In the genomic region with DNA sequence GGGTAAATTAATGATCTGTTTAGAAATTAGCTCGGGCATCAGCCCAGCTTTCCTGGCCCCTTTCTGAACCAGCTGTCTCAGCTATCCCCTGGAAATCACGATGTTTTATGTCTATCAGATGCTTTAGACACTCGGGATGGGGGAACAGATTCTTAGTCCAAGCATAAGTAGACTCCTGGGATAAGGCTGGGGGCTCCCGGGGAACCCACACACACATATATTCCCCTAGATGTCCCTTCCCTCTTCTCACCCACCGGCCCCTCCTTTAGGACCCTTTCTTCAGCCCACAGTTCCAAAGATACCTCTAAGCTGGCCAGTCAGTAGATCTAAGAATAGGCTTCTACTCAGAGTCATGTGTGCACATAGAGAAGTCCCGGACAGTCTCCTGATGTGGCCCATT, we compare ENCODE assay signal across 20 cellular contexts.
"Had no signal": no experiment of that assay in that cellular context is flagged by ENCODE, and none has a peak within 500 bp of the region (broad histone marks: within the 10 kb centered on the region; RNA-seq: fewer than 3 reads in every experiment).

No MANE protein-coding gene starts in this region.

- H3K9me3 ChIP-seq: MG63, SK-N-SH had no signal

- H3K36me3 ChIP-seq: MG63 had no signal

- ATAC-seq: K562 had no signal

- DNase-seq: MG63, NCI-H1092, NCI-H1105 treated with DMSO at 0.1 percent for 48 hours, NCI-H1417 treated with DMSO at 0.1 percent for 48 hours, NCI-H146, NCI-H1694 treated with DMSO at 0.1 percent for 48 hours, NCI-H1930, NCI-H2081, NCI-H2107, NCI-H226, NCI-H446, NCI-H510A, NCI-H524 treated with DMSO at 0.1 percent for 48 hours, NCI-H69, NCI-H774, SHP77, SK-N-SH had no signal

- H3K27ac ChIP-seq: HL-60, RWPE1 had no signal

- H3K27me3 ChIP-seq: MG63 had no signal

- H3K4me3 ChIP-seq: K562, MG63 had no signal
